Comparison of ENCODE assay signal across 8 cellular contexts in the genomic region with DNA sequence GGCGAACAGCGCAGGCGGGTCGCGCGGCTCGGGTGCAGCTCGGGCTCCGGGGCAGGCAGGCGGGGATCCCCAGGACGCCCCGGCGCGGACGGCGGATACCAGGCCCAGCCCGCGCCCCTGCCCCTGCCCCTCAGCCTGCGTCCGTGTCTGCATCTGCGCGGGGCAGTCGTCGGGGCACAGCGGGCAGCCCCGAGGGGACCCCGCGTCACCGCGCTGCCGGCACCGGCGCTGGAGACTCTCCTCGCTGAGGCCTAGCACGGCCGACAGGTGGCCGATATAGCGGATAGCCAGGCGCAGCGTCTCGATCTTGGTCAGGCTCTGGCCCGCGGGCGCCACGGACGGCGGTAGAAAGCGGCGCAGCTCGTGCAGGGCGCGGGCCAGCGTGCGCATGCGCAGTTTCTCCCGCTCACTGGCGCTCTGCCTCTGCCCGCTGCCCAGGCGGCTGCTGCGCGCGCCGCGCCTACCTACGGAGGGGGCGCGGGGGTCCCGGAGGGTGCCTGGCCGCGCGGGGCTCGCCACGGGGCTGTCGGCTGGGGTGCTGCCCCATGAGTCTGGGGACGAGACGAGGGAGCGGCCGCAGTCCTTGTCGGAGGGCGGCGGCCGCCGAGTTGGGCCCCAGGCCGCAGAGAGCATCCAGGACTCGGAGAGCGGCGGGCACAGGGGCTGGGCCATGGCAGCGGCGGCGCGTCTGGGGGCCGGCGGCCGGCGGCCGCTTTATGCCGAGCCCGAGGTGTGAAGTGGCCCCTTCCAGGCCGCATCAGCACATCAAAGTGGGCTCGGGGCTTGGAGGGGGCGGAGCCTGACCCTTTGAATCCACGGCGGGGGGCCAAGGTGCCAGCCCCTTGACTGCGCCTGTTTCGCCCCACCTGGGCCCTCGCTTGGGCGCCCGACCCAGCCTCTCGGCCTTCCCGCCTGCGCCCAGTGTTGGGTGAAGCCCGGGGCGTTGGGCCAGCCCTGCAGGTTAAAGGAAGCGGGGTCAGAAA. TPM values are rescaled to one million over a fixed set of nuclear protein-coding genes. Genes with fewer than 3 reads are reported as not detected.
DNase-seq lines count a peak whose midpoint lies in the region; ATAC-seq and TF ChIP-seq lines count a peak whose summit lies in the region.

A gene with protein sequence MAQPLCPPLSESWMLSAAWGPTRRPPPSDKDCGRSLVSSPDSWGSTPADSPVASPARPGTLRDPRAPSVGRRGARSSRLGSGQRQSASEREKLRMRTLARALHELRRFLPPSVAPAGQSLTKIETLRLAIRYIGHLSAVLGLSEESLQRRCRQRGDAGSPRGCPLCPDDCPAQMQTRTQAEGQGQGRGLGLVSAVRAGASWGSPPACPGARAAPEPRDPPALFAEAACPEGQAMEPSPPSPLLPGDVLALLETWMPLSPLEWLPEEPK (minus strand): TSS at position 690 of the 983 bp plus-strand sequence. CDS start 18 bp downstream, at position 672.

- H3K79me2 ChIP-seq in parathyroid adenoma, result no peaks in the 10 kb centered on the region

- H3K27me3 ChIP-seq in parathyroid adenoma (ENCODE audit: control insufficient read depth, insufficient read depth, low read length) (no peaks in the 10 kb centered on the region), tibial artery (peaks cover 0 to 30% of the 10 kb centered on the region in 2 donors)

- H3K4me1 ChIP-seq in parathyroid adenoma (no peaks in the 10 kb centered on the region), tibial artery (peaks cover 0 to 23% (median 14%) of the 10 kb centered on the region in 4 donors)

- no peaks in the 10 kb centered on the region for H3K9me3 Mint-ChIP-seq in activated naive CD8-positive, alpha-beta T cell treated with anti-CD3 and anti-CD28 coated beads for 36 hours

- H3K36me3 ChIP-seq in parathyroid adenoma (ENCODE audit: control insufficient read depth, insufficient read depth, low read length) (no peaks in the 10 kb centered on the region), tibial artery (no peaks in the 10 kb centered on the region)

- H3K4me1 Mint-ChIP-seq in activated naive CD8-positive, alpha-beta T cell treated with anti-CD3 and anti-CD28 coated beads for 36 hours, result no peaks in the 10 kb centered on the region

- no peak within 1 kb of the TSS for H3K27ac Mint-ChIP-seq in activated naive CD8-positive, alpha-beta T cell treated with anti-CD3 and anti-CD28 coated beads for 36 hours

- peaks cover 19% of the 10 kb centered on the region for H3K27me3 Mint-ChIP-seq in activated naive CD8-positive, alpha-beta T cell treated with anti-CD3 and anti-CD28 coated beads for 36 hours

- H3K4me2 ChIP-seq in parathyroid adenoma (ENCODE audit: low read length), result peak within 1 kb of the TSS; percentile 75

- DNase-seq in NCI-H1092 treated with DMSO at 0.1 percent for 48 hours (lab: John Stamatoyannopoulos, UW), result peak; percentile 86
- DNase-seq in activated naive CD8-positive, alpha-beta T cell treated with anti-CD3 and anti-CD28 coated beads for 36 hours, result peak; percentile 91
- peak; percentile 96 for DNase-seq in Right ventricle myocardium superior
- peak; percentile 85 to 93 for DNase-seq in tibial artery

- no peak within 1 kb of the TSS for H3K9ac ChIP-seq in parathyroid adenoma

- no peak within 1 kb of the TSS for H3K27ac ChIP-seq in parathyroid adenoma
- H3K27ac ChIP-seq in tibial artery, result peak within 1 kb of the TSS; percentile 64 to 69

- H3K9me3 ChIP-seq in parathyroid adenoma (ENCODE audit: control insufficient read depth, low read length) (no peaks in the 10 kb centered on the region), tibial artery (no peaks in the 10 kb centered on the region)

- no peaks in the 10 kb centered on the region for H3K36me3 Mint-ChIP-seq in activated naive CD8-positive, alpha-beta T cell treated with anti-CD3 and anti-CD28 coated beads for 36 hours

- peak; percentile 93 for ATAC-seq in HG02642 (IDR thresholded peaks at IDR 0.05; ENCODE audit: poor library complexity, unreplicated experiment)
- peak; percentile 97 for ATAC-seq in SK-N-SH treated with all-trans-retinoic acid at 6 μM for 48 hours
- peak; percentile 97 for ATAC-seq in Right ventricle myocardium superior (ENCODE audit: poor library complexity)

- intact Hi-C loops in Right ventricle myocardium superior (cut with DNase I) (no loop called here), tibial artery (cut with DNase I; ENCODE audit: low total_unique reads) (loop anchor here (5.0 to 10.0 kb wide), 2 partner anchors 104 to 324 kb away; no protein-coding TSS in a partner anchor)

- H2AFZ ChIP-seq in parathyroid adenoma, result peak within 1 kb of the TSS; percentile 76

- H3K4me3 Mint-ChIP-seq in activated naive CD8-positive, alpha-beta T cell treated with anti-CD3 and anti-CD28 coated beads for 36 hours, result peak within 1 kb of the TSS; percentile 77

- TF ChIP-seq CTCF in GM12872 (IDR thresholded peaks at IDR 0.05; ENCODE audit: insufficient read depth, low read depth, low read length), result peak; percentile 78
- TF ChIP-seq CTCF in parathyroid adenoma (IDR thresholded peaks at IDR 0.05), result peak; percentile 53
- TF ChIP-seq CTCF in tibial artery (IDR thresholded peaks at IDR 0.05), result peak; percentile 88 to 93

- H3K4me3 ChIP-seq in parathyroid adenoma (ENCODE audit: low read depth, low read length) (peak within 1 kb of the TSS; percentile 57), tibial artery (peak within 1 kb of the TSS; percentile 66 to 87)

TF ChIP-seq in SK-N-SH treated with all-trans-retinoic acid at 6 μM for 48 hours, 23 proteins besides CTCF, POLR2A, EP300 and RAD21:
- TF ChIP-seq RARB (CRISPR knock-in tag; IDR thresholded peaks at IDR 0.05) (no peak), TCF4 (CRISPR knock-in tag; IDR thresholded peaks at IDR 0.05; ENCODE audit: borderline replicate concordance) (no peak), ZFP3 (CRISPR knock-in tag; IDR thresholded peaks at IDR 0.05) (0 out of 2 replicates have a peak, but pooled peaks have one; percentile 25), GLIS3 (CRISPR knock-in tag; IDR thresholded peaks at IDR 0.05) (no peak)

RNA-seq across cellular contexts. Expression of the gene that starts here (rescaled TPM):
- total RNA-seq in activated naive CD8-positive, alpha-beta T cell treated with anti-CD3 and anti-CD28 coated beads for 36 hours, result 1 to 10 TPM; 4.2 to 4.5 TPM
- 11.6 TPM for total RNA-seq in Right ventricle myocardium superior
